In genomic region chr7:117830422-117830954, GRCh38 we compare ENCODE assay signal across 12 cellular contexts. TPM values are rescaled to one million over a fixed set of nuclear protein-coding genes. Genes with fewer than 3 reads are reported as not detected.
A peak's percentile ranks its signal among the peaks of the same experiment; 100 is the strongest.
DNase-seq lines count a peak whose midpoint lies in the region; ATAC-seq and TF ChIP-seq lines count a peak whose summit lies in the region.
"Had no signal": no experiment of that assay in that cellular context is flagged by ENCODE, and none has a peak within 500 bp of the region (broad histone marks: within the 10 kb centered on the region; RNA-seq: fewer than 3 reads in every experiment).

No MANE protein-coding gene starts in this region.

- no peaks in the 10 kb centered on the region for H3K36me3 ChIP-seq in left ventricle myocardium inferior
- no peaks in the 10 kb centered on the region for H3K36me3 ChIP-seq in heart right ventricle
- H3K36me3 ChIP-seq in parathyroid adenoma (ENCODE audit: control insufficient read depth, insufficient read depth, low read length) = no peaks in the 10 kb centered on the region
- no peaks in the 10 kb centered on the region for H3K36me3 ChIP-seq in neural progenitor cell

- 26 to 34% methylated on average over 5 of the region's 5 CpGs for WGBS in heart right ventricle, 2 donors

- no peak overlapping the region for H2AFZ ChIP-seq in parathyroid adenoma
- H2AFZ ChIP-seq in neural progenitor cell (replicated peaks) = no peak overlapping the region

- peaks cover 15% of the 10 kb centered on the region for H4K20me1 ChIP-seq in neural progenitor cell (ENCODE audit: low read depth)

- intact Hi-C loops in Right ventricle myocardium superior (cut with DNase I) = no loop called here
- intact Hi-C loops in left ventricle myocardium inferior (cut with micrococcal nuclease) = no loop called here
- intact Hi-C loops in heart right ventricle (cut with DNase I) = no loop called here

- no peak overlapping the region for H3K27ac Mint-ChIP-seq in activated naive CD4-positive, alpha-beta T cell treated with anti-CD3 and anti-CD28 coated beads, Interleukin-2, amount 50 U/mL, for 72 hours
- no peak overlapping the region for H3K27ac Mint-ChIP-seq in neural progenitor cell
- H3K27ac Mint-ChIP-seq: activated CD4-positive, alpha-beta T cell treated with anti-CD3 and anti-CD28 coated beads, Interleukin-2, amount 10 ng/mL, durations not matched to agents 24 days and 14 days; activated T-cell treated with anti-CD3 and anti-CD28 coated beads, Interleukin-2, amount 50 U/mL, for 72 hours; T-helper 2 cell treated with Interferon-gamma antibody and Interleukin-4, amounts not matched to agents 5 μg/mL and 100 μg/mL, for 36 hours had no signal

- H3K79me2 ChIP-seq in parathyroid adenoma = no peaks in the 10 kb centered on the region
- H3K79me2 ChIP-seq in neural progenitor cell (ENCODE audit: low read depth) = peaks cover 70% of the 10 kb centered on the region

- DNase-seq in Right ventricle myocardium superior = no peak
- DNase-seq in left ventricle myocardium inferior = no peak
- DNase-seq in heart right ventricle = no peak
- no peak for DNase-seq in stimulated activated CD4-positive, alpha-beta T cell treated with anti-CD3 and anti-CD28 coated beads, Interleukin-4, amount 100 ng/mL, for 24 hours
- no peak for DNase-seq in stimulated activated CD4-positive, alpha-beta T cell treated with anti-CD3 and anti-CD28 coated beads, Interleukin-2, amount 100 ng/mL, for 24 hours
- no peak for DNase-seq in activated naive CD4-positive, alpha-beta T cell treated with anti-CD3 and anti-CD28 coated beads, Interleukin-2, amount 50 U/mL, for 72 hours (ENCODE audit: low spot score in 2 of 2)
- DNase-seq in neural progenitor cell (ENCODE audit: low spot score) = no peak
- DNase-seq: activated CD4-positive, alpha-beta T cell treated with anti-CD3 and anti-CD28 coated beads, Interleukin-2, amount 10 ng/mL, durations not matched to agents 24 days and 14 days; activated T-cell treated with anti-CD3 and anti-CD28 coated beads, Interleukin-2, amount 50 U/mL, for 72 hours; cortex of kidney had no signal

- peaks cover 0 to 5% of the 10 kb centered on the region in 2 donors for H3K36me3 Mint-ChIP-seq in activated naive CD4-positive, alpha-beta T cell treated with anti-CD3 and anti-CD28 coated beads, Interleukin-2, amount 50 U/mL, for 72 hours
- H3K36me3 Mint-ChIP-seq in neural progenitor cell = no peaks in the 10 kb centered on the region

- ATAC-seq in Right ventricle myocardium superior (ENCODE audit: poor library complexity) (peak; percentile 66), heart right ventricle (peak in 6 of 8 donors; percentile 35 to 75 (median 57))
- no peak for ATAC-seq in activated naive CD4-positive, alpha-beta T cell treated with anti-CD3 and anti-CD28 coated beads, Interleukin-2, amount 50 U/mL, for 72 hours
- ATAC-seq: activated T-cell treated with anti-CD3 and anti-CD28 coated beads, Interleukin-2, amount 50 U/mL, for 72 hours had no signal

- TF ChIP-seq CTCF in left ventricle myocardium inferior (IDR thresholded peaks at IDR 0.05; ENCODE audit: borderline replicate concordance) (no peak), heart right ventricle (IDR thresholded peaks at IDR 0.05) (no peak), parathyroid adenoma (IDR thresholded peaks at IDR 0.05) (no peak), neural progenitor cell (IDR thresholded peaks at IDR 0.05) (no peak)

- H3F3A ChIP-seq in neural progenitor cell (ENCODE audit: low read depth) = peaks cover 3% of the 10 kb centered on the region

- peaks cover 14% of the 10 kb centered on the region for H3K4me1 ChIP-seq in left ventricle myocardium inferior
- H3K4me1 ChIP-seq in heart right ventricle = peaks cover 0 to 42% (median 12%) of the 10 kb centered on the region in 9 donors
- peaks cover 18% of the 10 kb centered on the region for H3K4me1 ChIP-seq in parathyroid adenoma
- peaks cover 8% of the 10 kb centered on the region for H3K4me1 ChIP-seq in neural progenitor cell

- H3K4me3 ChIP-seq in left ventricle myocardium inferior = no peak overlapping the region
- peak overlapping the region in 3 of 10 donors; percentile 5 to 15 (median 12) for H3K4me3 ChIP-seq in heart right ventricle
- peak overlapping the region; percentile 8 for H3K4me3 ChIP-seq in parathyroid adenoma (ENCODE audit: low read depth, low read length)
- H3K4me3 ChIP-seq in neural progenitor cell = no peak overlapping the region

- H3K4me2 ChIP-seq in parathyroid adenoma (ENCODE audit: low read length) (peak overlapping the region; percentile 20), neural progenitor cell (no peak overlapping the region)

- H3K27me3 ChIP-seq in left ventricle myocardium inferior (ENCODE audit: low read depth) = no peaks in the 10 kb centered on the region
- no peaks in the 10 kb centered on the region for H3K27me3 ChIP-seq in heart right ventricle
- no peaks in the 10 kb centered on the region for H3K27me3 ChIP-seq in parathyroid adenoma (ENCODE audit: control insufficient read depth, insufficient read depth, low read length)
- no peaks in the 10 kb centered on the region for H3K27me3 ChIP-seq in neural progenitor cell

- H3K4me3 Mint-ChIP-seq in neural progenitor cell = no peak overlapping the region
- H3K4me3 Mint-ChIP-seq: activated CD4-positive, alpha-beta T cell treated with anti-CD3 and anti-CD28 coated beads, Interleukin-2, amount 10 ng/mL, durations not matched to agents 24 days and 14 days; activated T-cell treated with anti-CD3 and anti-CD28 coated beads, Interleukin-2, amount 50 U/mL, for 72 hours; T-helper 2 cell treated with Interferon-gamma antibody and Interleukin-4, amounts not matched to agents 5 μg/mL and 100 μg/mL, for 36 hours had no signal

- H3K27ac ChIP-seq in left ventricle myocardium inferior (replicated peaks) (no peak overlapping the region), heart right ventricle (no peak overlapping the region), parathyroid adenoma (no peak overlapping the region), neural progenitor cell (no peak overlapping the region)

- no peak overlapping the region for H3K9ac ChIP-seq in parathyroid adenoma
- no peak overlapping the region for H3K9ac ChIP-seq in neural progenitor cell

- no peaks in the 10 kb centered on the region for H3K27me3 Mint-ChIP-seq in neural progenitor cell (ENCODE audit: insufficient read depth, low read depth)
- H3K27me3 Mint-ChIP-seq: activated CD4-positive, alpha-beta T cell treated with anti-CD3 and anti-CD28 coated beads, Interleukin-2, amount 10 ng/mL, durations not matched to agents 24 days and 14 days had no signal

- H3K9me3 Mint-ChIP-seq in activated naive CD4-positive, alpha-beta T cell treated with anti-CD3 and anti-CD28 coated beads, Interleukin-2, amount 50 U/mL, for 72 hours = peaks cover 5 to 14% of the 10 kb centered on the region in 2 donors
- H3K9me3 Mint-ChIP-seq in neural progenitor cell = no peaks in the 10 kb centered on the region
- H3K9me3 Mint-ChIP-seq: activated CD4-positive, alpha-beta T cell treated with anti-CD3 and anti-CD28 coated beads, Interleukin-2, amount 10 ng/mL, durations not matched to agents 24 days and 14 days; T-helper 2 cell treated with Interferon-gamma antibody and Interleukin-4, amounts not matched to agents 5 μg/mL and 100 μg/mL, for 36 hours had no signal

- no peaks in the 10 kb centered on the region for H3K9me3 ChIP-seq in left ventricle myocardium inferior (replicated peaks)
- no peaks in the 10 kb centered on the region for H3K9me3 ChIP-seq in heart right ventricle
- H3K9me3 ChIP-seq in parathyroid adenoma (ENCODE audit: control insufficient read depth, low read length) = no peaks in the 10 kb centered on the region
- no peaks in the 10 kb centered on the region for H3K9me3 ChIP-seq in neural progenitor cell (ENCODE audit: low read depth)

- peaks cover 13% of the 10 kb centered on the region for H3K4me1 Mint-ChIP-seq in neural progenitor cell
- H3K4me1 Mint-ChIP-seq: activated CD4-positive, alpha-beta T cell treated with anti-CD3 and anti-CD28 coated beads, Interleukin-2, amount 10 ng/mL, durations not matched to agents 24 days and 14 days had no signal

RNA-seq across cellular contexts. Expression of gene CTTNBP2, which starts 42.8 kb away (rescaled TPM):
- total RNA-seq in Right ventricle myocardium superior (2.0 TPM), left ventricle myocardium inferior (1.2 TPM), heart right ventricle (1 to 10 TPM in 5 of 10 donors, under 1 TPM in 5; 0.49 to 2.0 (median 0.97) TPM), neural progenitor cell (ENCODE audit: low replicate concordance) (17.4 and 25.5 TPM in 2 replicates)
- 1 to 10 TPM in 1 of 2 donors, under 1 TPM in 1; 0.41 to 1.3 TPM for polyA plus RNA-seq in heart right ventricle
- total RNA-seq in activated naive CD4-positive, alpha-beta T cell treated with anti-CD3 and anti-CD28 coated beads, Interleukin-2, amount 50 U/mL, for 72 hours = not detected
- total RNA-seq: activated CD4-positive, alpha-beta T cell treated with anti-CD3 and anti-CD28 coated beads, Interleukin-2, amount 10 ng/mL, durations not matched to agents 24 days and 14 days; activated T-cell treated with anti-CD3 and anti-CD28 coated beads, Interleukin-2, amount 50 U/mL, for 72 hours had no signal

Comparison
In these comparisons a context has a peak if more than half of its experiments do, and no peak if none do; other contexts are left out.
1. ATAC-seq: peak in Right ventricle myocardium superior (single experiment) and heart right ventricle (6 of 8); none in activated naive CD4-positive, alpha-beta T cell treated with anti-CD3 and anti-CD28 coated beads, Interleukin-2, amount 50 U/mL, for 72 hours (0 of 2).